8 cellular contexts compared by ENCODE assay signal in the genomic region with DNA sequence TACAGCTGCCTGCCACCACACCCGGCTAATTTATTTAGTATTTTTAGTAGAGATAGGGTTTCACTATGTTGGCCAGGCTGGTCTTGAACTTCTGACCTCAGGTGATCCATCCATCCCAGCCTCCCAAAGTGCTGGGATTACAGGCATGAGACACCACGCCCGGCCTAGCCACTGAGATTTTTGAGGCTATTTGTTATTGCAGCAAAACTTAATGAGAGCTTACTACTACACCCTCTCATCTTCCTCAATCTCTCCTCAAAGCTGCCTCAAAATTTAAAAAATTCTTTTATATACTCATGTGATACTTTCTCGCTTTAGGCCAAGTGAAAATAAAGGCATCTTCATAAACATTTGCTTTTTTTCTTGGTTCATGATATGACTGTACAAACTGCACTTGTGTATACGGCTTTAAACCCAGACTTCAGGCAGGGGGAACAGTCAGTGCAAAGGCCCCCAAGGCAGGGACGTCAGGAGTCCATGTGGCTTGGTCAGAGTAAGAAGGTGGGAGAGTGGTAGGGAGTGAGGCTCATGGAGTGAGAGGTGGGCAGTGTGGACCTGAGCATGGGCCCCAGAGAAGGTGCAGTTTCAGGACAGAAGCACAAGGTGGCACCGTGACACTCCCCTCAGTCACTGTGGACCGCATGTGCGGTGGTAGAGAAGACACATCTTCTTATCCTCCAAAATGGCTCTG. TPM values are rescaled to one million over a fixed set of nuclear protein-coding genes. Genes with fewer than 3 reads are reported as not detected.
A peak's percentile ranks its signal among the peaks of the same experiment; 100 is the strongest.
DNase-seq lines count a peak whose midpoint lies in the region; ATAC-seq, FAIRE-seq and TF ChIP-seq lines count a peak whose summit lies in the region.

No MANE protein-coding gene starts in this region.

- H2AFZ ChIP-seq in astrocyte (ENCODE audit: low read depth, low read length): no peak overlapping the region

- peaks cover 4% of the 10 kb centered on the region for H3K9me3 Mint-ChIP-seq in astrocyte (ENCODE audit: unreplicated experiment)

- 41 to 49% (median 44%) methylated on average over 9 of the region's 9 CpGs for WGBS in spleen, 5 donors

- peak; percentile 45 for ATAC-seq in HG02642 (IDR thresholded peaks at IDR 0.05; ENCODE audit: poor library complexity, unreplicated experiment)
- ATAC-seq in GM21825 (IDR thresholded peaks at IDR 0.05; ENCODE audit: unreplicated experiment): no peak

- H3K4me3 ChIP-seq in astrocyte (ENCODE audit: insufficient read depth, low read depth, low read length): no peak overlapping the region
- H3K4me3 ChIP-seq in spleen: no peak overlapping the region

- no peak overlapping the region for H3K27ac Mint-ChIP-seq in astrocyte (ENCODE audit: unreplicated experiment)

- DNase-seq in GM12892 (ENCODE audit: insufficient read length) (peak; percentile 49), NCI-H146 treated with DMSO at 0.1 percent for 48 hours (lab: John Stamatoyannopoulos, UW; ENCODE audit: unreplicated experiment) (peak; percentile 44), T-helper 2 cell (peak; percentile 23 to 81 (median 49)), astrocyte (ENCODE audit: low read depth) (peak; percentile 37), hippocampal formation (lab: John Stamatoyannopoulos, UW) (peak; percentile 49 to 81), spleen (peak; percentile 90)

- H3K9me3 ChIP-seq in astrocyte (ENCODE audit: insufficient read depth, low read depth, low read length): peaks cover 2% of the 10 kb centered on the region
- no peaks in the 10 kb centered on the region for H3K9me3 ChIP-seq in spleen

- H3K27ac ChIP-seq in astrocyte (ENCODE audit: low read depth, low read length): no peak overlapping the region
- H3K27ac ChIP-seq in spleen: peak overlapping the region in 5 of 8 donors; percentile 58 to 86 (median 78)

- no peak overlapping the region for H3K4me3 Mint-ChIP-seq in astrocyte (ENCODE audit: unreplicated experiment)

- H3K36me3 ChIP-seq in astrocyte (ENCODE audit: insufficient read depth, low read length) (no peaks in the 10 kb centered on the region), spleen (no peaks in the 10 kb centered on the region)

- H3K4me2 ChIP-seq in astrocyte (ENCODE audit: low read length): no peak overlapping the region

- intact Hi-C loops in spleen (cut with DNase I; ENCODE audit: low total_unique reads): loop anchor here (2.0 kb wide), 1 partner anchor 98 kb away; no protein-coding TSS in a partner anchor

- H3K4me1 ChIP-seq in astrocyte (ENCODE audit: insufficient read depth, low read length) (no peaks in the 10 kb centered on the region), spleen (peaks cover 4 to 52% (median 43%) of the 10 kb centered on the region in 6 donors)

- no peak for TF ChIP-seq POLR2A in GM12892 (IDR thresholded peaks at IDR 0.05; ENCODE audit: low read depth, low read length)
- TF ChIP-seq POLR2A in spleen (IDR thresholded peaks at IDR 0.05): no peak

- no peaks in the 10 kb centered on the region for H3K79me2 ChIP-seq in astrocyte (ENCODE audit: insufficient read depth, low read length)

- peak; percentile 71 for TF ChIP-seq CTCF in astrocyte (IDR thresholded peaks at IDR 0.05; ENCODE audit: insufficient read depth, low read depth, low read length)
- TF ChIP-seq CTCF in spleen (IDR thresholded peaks at IDR 0.05 in 8 of 11, conservative IDR thresholded peaks at IDR 0.05 in 3 of 11): peak; percentile 86 to 98 (median 88)

- H3K27me3 Mint-ChIP-seq in astrocyte (ENCODE audit: low read depth, unreplicated experiment): peaks cover 9% of the 10 kb centered on the region

- no peak overlapping the region for H3K9ac ChIP-seq in astrocyte (ENCODE audit: low read length)

- H3K36me3 Mint-ChIP-seq in astrocyte (ENCODE audit: low read depth, unreplicated experiment): no peaks in the 10 kb centered on the region

- H3K27me3 ChIP-seq in astrocyte (ENCODE audit: insufficient read depth, low read length) (peaks cover 12% of the 10 kb centered on the region), spleen (replicated peaks in 1 of 7) (no peaks in the 10 kb centered on the region)

- FAIRE-seq in GM12892 (lab: Jason Lieb, UNC) (peak; percentile 91), astrocyte (lab: Jason Lieb, UNC) (no peak)

- no peaks in the 10 kb centered on the region for H3K4me1 Mint-ChIP-seq in astrocyte (ENCODE audit: low read depth, unreplicated experiment)

- no peaks in the 10 kb centered on the region for H4K20me1 ChIP-seq in astrocyte (ENCODE audit: insufficient read depth, low read length)

RNA-seq across cellular contexts. Expression of a gene that starts 55.5 kb away (rescaled TPM):
- 29.0 TPM for polyA plus RNA-seq in GM12892 (2012; ENCODE audit: missing spikeins)
- total RNA-seq in astrocyte: 58.8 and 59.7 TPM in 2 replicates
- total RNA-seq in spleen: 100 to 1,000 TPM in 2 of 7 donors, 10 to 100 TPM in 5; 72.8 to 113 (median 95.3) TPM
- 10 to 100 TPM; 49.9 to 79.0 (median 67.3) TPM for polyA plus RNA-seq in spleen

Comparison
In these comparisons a context has a peak if more than half of its experiments do, and no peak if none do; other contexts are left out.
1. DNase-seq: peak in every context shown above with its lines; median percentile 90 in spleen; 65 in hippocampal formation; 49 in GM12892; 49 in T-helper 2 cell; 44 in NCI-H146 treated with DMSO at 0.1 percent for 48 hours; 37 in astrocyte.